In genomic region chr6:1390805-1391511, GRCh38 we compare ENCODE assay signal across 9 cellular contexts. TPM values are rescaled to one million over a fixed set of nuclear protein-coding genes. Genes with fewer than 3 reads are reported as not detected.
DNase-seq lines count a peak whose midpoint lies in the region; ATAC-seq and TF ChIP-seq lines count a peak whose summit lies in the region.
"Had no signal": no experiment of that assay in that cellular context is flagged by ENCODE, and none has a peak within 500 bp of the region (broad histone marks: within the 10 kb centered on the region; RNA-seq: fewer than 3 reads in every experiment).

No MANE protein-coding gene starts in this region.

- no peaks in the 10 kb centered on the region for H3F3A ChIP-seq in PC-3 (ENCODE audit: low read length, unreplicated experiment)

- peak overlapping the region; percentile 41 for H3K4me3 ChIP-seq in RWPE2 (ENCODE audit: severe bottlenecking)
- H3K4me3 ChIP-seq in fibroblast of the aortic adventitia (ENCODE audit: low read depth, low read length), result peak overlapping the region; percentile 79
- H3K4me3 ChIP-seq in sigmoid colon, result peak overlapping the region; percentile 57 to 68 (median 64)
- H3K4me3 ChIP-seq in PC-3 (ENCODE audit: low read length), result no peak overlapping the region

- POLR2A ChIA-PET in PC-3 (lab: Charles Lee; ENCODE audit: unreplicated experiment), result no interaction called here

- CTCF ChIA-PET in PC-3 (lab: Charles Lee), result no interaction called here

- H3K27me3 ChIP-seq in RWPE2 (ENCODE audit: insufficient read depth, poor library complexity, severe bottlenecking), result peaks cover 88% of the 10 kb centered on the region
- peaks cover 8 to 87% (median 29%) of the 10 kb centered on the region in 3 donors for H3K27me3 ChIP-seq in sigmoid colon
- peaks cover 73% of the 10 kb centered on the region for H3K27me3 ChIP-seq in PC-3 (ENCODE audit: low read length)

- H3K9me3 ChIP-seq in RWPE2 (ENCODE audit: severe bottlenecking) (no peaks in the 10 kb centered on the region), sigmoid colon (no peaks in the 10 kb centered on the region), PC-3 (ENCODE audit: low read length) (no peaks in the 10 kb centered on the region)

- H3K36me3 ChIP-seq in RWPE2 (ENCODE audit: low read depth) (no peaks in the 10 kb centered on the region), sigmoid colon (no peaks in the 10 kb centered on the region), PC-3 (ENCODE audit: low read depth, low read length) (no peaks in the 10 kb centered on the region)

- no peak overlapping the region for H3K9ac ChIP-seq in PC-3 (ENCODE audit: low read length)

- no peak for TF ChIP-seq POLR2A in sigmoid colon (IDR thresholded peaks at IDR 0.05)

- H3K9me2 ChIP-seq in PC-3 (replicated peaks; ENCODE audit: low read length), result no peaks in the 10 kb centered on the region

- no peaks in the 10 kb centered on the region for H3K4me1 ChIP-seq in RWPE2 (ENCODE audit: insufficient read depth, poor library complexity, severe bottlenecking)
- H3K4me1 ChIP-seq in sigmoid colon, result peaks cover 0 to 29% (median 26%) of the 10 kb centered on the region in 4 donors
- H3K4me1 ChIP-seq in PC-3 (ENCODE audit: insufficient read depth, low read length), result no peaks in the 10 kb centered on the region

- no peak overlapping the region for H3K4me2 ChIP-seq in PC-3 (ENCODE audit: low read length)

- TF ChIP-seq EP300 in sigmoid colon (IDR thresholded peaks at IDR 0.05), result no peak

- no TSS peak for BruUV-seq in PC-3 (replicated peaks; lab: Mats Ljungman, UMichigan)

- no peaks in the 10 kb centered on the region for H3K79me2 ChIP-seq in PC-3 (ENCODE audit: low read length)

- intact Hi-C loops in sigmoid colon (cut with DNase I) (no loop called here), PC-3 (cut with micrococcal nuclease) (no loop called here)

- H3K27ac ChIP-seq in RWPE2 (ENCODE audit: poor library complexity, severe bottlenecking) (no peak overlapping the region), sigmoid colon (peak overlapping the region; percentile 84 to 96 (median 89)), PC-3 (ENCODE audit: low read length) (no peak overlapping the region)

- no peak overlapping the region for H2AFZ ChIP-seq in PC-3 (ENCODE audit: low read length)

- no peaks in the 10 kb centered on the region for H4K20me1 ChIP-seq in PC-3 (ENCODE audit: low read length)

- WGBS in sigmoid colon, 2 donors, result 6 to 8% methylated on average over 48 of the region's 48 CpGs

- ATAC-seq in RWPE2 (ENCODE audit: low read depth) (no peak), PC-3 (no peak)

- DNase-seq in EL (peak; percentile 53), RWPE2 (ENCODE audit: low spot score) (no peak), fibroblast of the aortic adventitia (ENCODE audit: low read depth) (peak; percentile 54), sigmoid colon (no peak), pons (ENCODE audit: low spot score) (no peak), PC-3 (no peak), NCI-H1436 treated with DMSO at 0.1 percent for 48 hours (lab: John Stamatoyannopoulos, UW) (no peak)
- DNase-seq in stimulated activated CD4-positive, alpha-beta T cell treated with anti-CD3 and anti-CD28 coated beads, Interleukin-12 subunit alpha, Interleukin-12 subunit beta, amount 100 ng/mL, for 4 hours, result no peak
- DNase-seq: stimulated activated CD4-positive, alpha-beta T cell treated with anti-CD3 and anti-CD28 coated beads, Interleukin-4, amount 100 ng/mL, for 1 hour had no signal

- no peak for TF ChIP-seq CTCF in RWPE2 (IDR thresholded peaks at IDR 0.05; ENCODE audit: poor library complexity, severe bottlenecking)
- TF ChIP-seq CTCF in fibroblast of the aortic adventitia (IDR thresholded peaks at IDR 0.05; ENCODE audit: insufficient read depth, low read length), result no peak
- TF ChIP-seq CTCF in sigmoid colon (IDR thresholded peaks at IDR 0.05), result no peak
- no peak for TF ChIP-seq CTCF in PC-3 (conservative IDR thresholded peaks at IDR 0.05; ENCODE audit: low read depth, low read length)

RNA-seq across cellular contexts. Expression of gene FOXF2, which starts 1.6 kb away (rescaled TPM):
- total RNA-seq in fibroblast of the aortic adventitia (ENCODE audit: low replicate concordance), result 0.25 and 8.1 TPM in 2 replicates
- total RNA-seq in sigmoid colon, result 10 to 100 TPM; 18.2 to 37.8 (median 27.3) TPM
- 1 to 10 TPM; 3.5 to 6.7 (median 4.8) TPM for polyA plus RNA-seq in sigmoid colon
- not detected in 2 replicates for total RNA-seq in PC-3 (2014; rRNA removed)

Comparison
In these comparisons a context has a peak if more than half of its experiments do, and no peak if none do; other contexts are left out.
1. DNase-seq: peak in EL (single experiment) and fibroblast of the aortic adventitia (single experiment); none in RWPE2 (single experiment), sigmoid colon (single experiment), pons (single experiment), PC-3 (single experiment), NCI-H1436 treated with DMSO at 0.1 percent for 48 hours (single experiment) and stimulated activated CD4-positive, alpha-beta T cell treated with anti-CD3 and anti-CD28 coated beads, Interleukin-12 subunit alpha, Interleukin-12 subunit beta, amount 100 ng/mL, for 4 hours (single experiment).
2. H3K27ac ChIP-seq: peak in sigmoid colon (4 of 4); none in RWPE2 (single experiment) and PC-3 (single experiment).